Comparison of ENCODE assay signal across 29 cellular contexts in genomic region chr10:97895084-97895483, GRCh38. TPM values are rescaled to one million over a fixed set of nuclear protein-coding genes. Genes with fewer than 3 reads are reported as not detected.
DNase-seq lines count a peak whose midpoint lies in the region; ATAC-seq, FAIRE-seq and TF ChIP-seq lines count a peak whose summit lies in the region.
"Had no signal": no experiment of that assay in that cellular context is flagged by ENCODE, and none has a peak within 500 bp of the region (broad histone marks: within the 10 kb centered on the region; RNA-seq: fewer than 3 reads in every experiment).

No MANE protein-coding gene starts in this region.

- BruUV-seq in endothelial cell of umbilical vein (replicated peaks; lab: Mats Ljungman, UMichigan) = no TSS peak

- H3K9me3 ChIP-seq in endothelial cell of umbilical vein (replicated peaks; ENCODE audit: control insufficient read depth, insufficient read depth, low read length) = no peaks in the 10 kb centered on the region
- H3K9me3 ChIP-seq in osteoblast (ENCODE audit: low read depth, low read length) = no peaks in the 10 kb centered on the region
- no peaks in the 10 kb centered on the region for H3K9me3 ChIP-seq in aorta (ENCODE audit: control insufficient read depth, low read length)
- no peaks in the 10 kb centered on the region for H3K9me3 ChIP-seq in ovary
- H3K9me3 ChIP-seq: BE2C, BLaER1 had no signal

- H3K4me1 ChIP-seq in endothelial cell of umbilical vein (ENCODE audit: control insufficient read depth, extremely low read depth, insufficient read depth, low read length) = peaks cover 15% of the 10 kb centered on the region
- no peaks in the 10 kb centered on the region for H3K4me1 ChIP-seq in osteoblast (ENCODE audit: insufficient read depth, low read length)
- no peaks in the 10 kb centered on the region for H3K4me1 ChIP-seq in aorta (ENCODE audit: control insufficient read depth in 1 of 2, insufficient read depth in 2 of 2, low read length in 2 of 2)
- H3K4me1 ChIP-seq in ovary (ENCODE audit: insufficient read depth) = no peaks in the 10 kb centered on the region
- H3K4me1 ChIP-seq: BE2C had no signal

- WGBS in aorta, 2 donors = 81 to 86% methylated on average over 13 of the region's 13 CpGs
- WGBS in ovary, 3 donors = 83 to 88% (median 85%) methylated on average over 13 of the region's 13 CpGs

- no peak overlapping the region for H3K9ac ChIP-seq in endothelial cell of umbilical vein (replicated peaks; ENCODE audit: extremely low read depth, insufficient read depth, low read length)
- H3K9ac ChIP-seq: BLaER1 had no signal

- no peak for FAIRE-seq in endothelial cell of umbilical vein (lab: Jason Lieb, UNC)
- FAIRE-seq: A204.1, GM12878, GM12892, GM18507 had no signal

- TF ChIP-seq EP300 in ovary (IDR thresholded peaks at IDR 0.05) = no peak

- ATAC-seq in aorta (ENCODE audit: low FRiP score) (no peak), GM21528 (IDR thresholded peaks at IDR 0.05; ENCODE audit: low FRiP score, unreplicated experiment) (no peak)
- ATAC-seq: GM12878 had no signal

- H3K4me2 ChIP-seq in endothelial cell of umbilical vein (ENCODE audit: insufficient read depth, low read length) (no peak overlapping the region), osteoblast (ENCODE audit: insufficient read depth, low read length) (no peak overlapping the region)

- H3K79me2 ChIP-seq in endothelial cell of umbilical vein (ENCODE audit: control insufficient read depth, insufficient read depth, low read length) (no peaks in the 10 kb centered on the region), osteoblast (ENCODE audit: insufficient read depth, low read length) (no peaks in the 10 kb centered on the region)

- DNase-seq in endothelial cell of umbilical vein (ENCODE audit: low read depth, low spot score) (no peak), osteoblast (ENCODE audit: insufficient read length, low spot score, missing footprints) (peak; percentile 38), aorta (peak; percentile 27 to 64), T-helper 9 cell (no peak), ovary (no peak)
- DNase-seq: 8988T; ACHN; BE2C; C1 segment of cervical spinal cord; CD4-positive, alpha-beta memory T cell; CD4-positive, CD25-positive, alpha-beta regulatory T cell; CD8-positive, alpha-beta memory T cell; COR-L47; DMS 273 treated with DMSO at 0.1 percent for 48 hours; DMS153; DMS53; DMS79; DND-41; EL; GDM1 had no signal

- CTCF ChIA-PET in endothelial cell of umbilical vein (lab: Charles Lee) = interaction anchor here (1.0 to 1.3 kb wide), 2 partner anchors 20 to 26 kb away, joined by 3 to 4 read pairs; no protein-coding TSS in a partner anchor

- peak overlapping the region; percentile 36 for H3K27ac ChIP-seq in endothelial cell of umbilical vein (ENCODE audit: insufficient read depth, low read depth, low read length)
- no peak overlapping the region for H3K27ac ChIP-seq in osteoblast (ENCODE audit: low read depth, low read length)
- H3K27ac ChIP-seq in aorta (ENCODE audit: low read depth in 1 of 2, low read length in 2 of 2) = no peak overlapping the region
- H3K27ac ChIP-seq in ovary = no peak overlapping the region
- H3K27ac ChIP-seq: BLaER1 had no signal

- TF ChIP-seq CTCF in endothelial cell of umbilical vein (IDR thresholded peaks at IDR 0.05; ENCODE audit: extremely low read depth in 1 of 2, insufficient read depth in 1 of 2, low read depth in 1 of 2, low read length in 2 of 2) (no peak), osteoblast (IDR thresholded peaks at IDR 0.05; ENCODE audit: extremely low read depth, low read depth, low read length) (no peak), ovary (IDR thresholded peaks at IDR 0.05) (no peak)

- H3K36me3 ChIP-seq in endothelial cell of umbilical vein (ENCODE audit: control insufficient read depth in 2 of 2, extremely low read depth in 1 of 2, insufficient read depth in 2 of 2, low read length in 2 of 2) (no peaks in the 10 kb centered on the region), osteoblast (ENCODE audit: insufficient read depth, low read length) (no peaks in the 10 kb centered on the region), aorta (ENCODE audit: control insufficient read depth in 1 of 2, insufficient read depth in 2 of 2, low read length in 1 of 2) (no peaks in the 10 kb centered on the region), ovary (no peaks in the 10 kb centered on the region)
- H3K36me3 ChIP-seq: BE2C, BLaER1 had no signal

- POLR2A ChIA-PET in endothelial cell of umbilical vein (lab: Charles Lee) = no interaction called here

- intact Hi-C loops in endothelial cell of umbilical vein (cut with micrococcal nuclease) = no loop called here
- intact Hi-C loops in aorta (cut with DNase I) = no loop called here
- intact Hi-C loops in ovary (cut with DNase I) = no loop called here

- H4K20me1 ChIP-seq in endothelial cell of umbilical vein (replicated peaks; ENCODE audit: control insufficient read depth, extremely low read depth, insufficient read depth, low read length) = no peaks in the 10 kb centered on the region
- no peaks in the 10 kb centered on the region for H4K20me1 ChIP-seq in osteoblast (ENCODE audit: insufficient read depth, low read length)
- H4K20me1 ChIP-seq: BLaER1 had no signal

- H3K4me3 ChIP-seq in endothelial cell of umbilical vein (replicated peaks in 1 of 3; ENCODE audit: insufficient read depth in 1 of 3, low read depth in 1 of 3, low read length in 3 of 3) (no peak overlapping the region), osteoblast (ENCODE audit: insufficient read depth, low read length) (no peak overlapping the region), aorta (ENCODE audit: low read length in 2 of 2) (no peak overlapping the region), ovary (no peak overlapping the region)
- H3K4me3 ChIP-seq: BLaER1, GM12878 had no signal

- H2AFZ ChIP-seq in endothelial cell of umbilical vein (ENCODE audit: low read depth, low read length) (no peak overlapping the region), osteoblast (ENCODE audit: low read length) (no peak overlapping the region)

- dilution Hi-C loops in endothelial cell of umbilical vein (cut with MboI; ENCODE audit: extremely low pct_ligation_motif_present, low sequenced_read_pairs) = no loop called here

- TF ChIP-seq POLR2A in endothelial cell of umbilical vein (IDR thresholded peaks at IDR 0.05; ENCODE audit: low read depth, low read length) = no peak
- no peak for TF ChIP-seq POLR2A in ovary (IDR thresholded peaks at IDR 0.05)

- H3K9me1 ChIP-seq in endothelial cell of umbilical vein (replicated peaks; ENCODE audit: control insufficient read depth, extremely low read depth, insufficient read depth, low read length) = no peaks in the 10 kb centered on the region

- H3K27me3 ChIP-seq in endothelial cell of umbilical vein (ENCODE audit: control insufficient read depth in 2 of 2, insufficient read depth in 2 of 2, low read length in 2 of 2) (no peaks in the 10 kb centered on the region), osteoblast (ENCODE audit: insufficient read depth, low read length) (peaks cover 4% of the 10 kb centered on the region), aorta (ENCODE audit: control insufficient read depth in 1 of 2, insufficient read depth in 2 of 2, low read length in 1 of 2) (no peaks in the 10 kb centered on the region), ovary (no peaks in the 10 kb centered on the region)
- H3K27me3 ChIP-seq: BE2C, BLaER1 had no signal

TF ChIP-seq in endothelial cell of umbilical vein, 7 proteins besides CTCF, POLR2A, EP300 and RAD21:
- TF ChIP-seq GATA2 (IDR thresholded peaks at IDR 0.05; ENCODE audit: insufficient read depth, insufficient read length, low read depth, low read length) (no peak), JUN (IDR thresholded peaks at IDR 0.05; ENCODE audit: borderline replicate concordance, insufficient read depth, insufficient read length, low read depth) (no peak), POLR2AphosphoS5 (IDR thresholded peaks at IDR 0.05; ENCODE audit: insufficient read depth, low read depth, low read length) (no peak), MYC (IDR thresholded peaks at IDR 0.05; ENCODE audit: low read depth, low read length) (no peak), FOS (IDR thresholded peaks at IDR 0.05; ENCODE audit: borderline replicate concordance, insufficient read depth, low read length) (no peak), EZH2 (IDR thresholded peaks at IDR 0.05; ENCODE audit: borderline replicate concordance, low read depth, low read length, severe bottlenecking) (no peak), MAX (IDR thresholded peaks at IDR 0.05; ENCODE audit: insufficient read depth, insufficient read length) (no peak)

RNA-seq across cellular contexts. Expression of gene GOLGA7B, which starts 45.4 kb away (rescaled TPM):
- total RNA-seq in endothelial cell of umbilical vein (not detected in 2 replicates), osteoblast (under 0.01 TPM in 1 of 2 replicates, not detected in the other), aorta (under 1 TPM; 0.36 to 0.45 TPM), ovary (under 1 TPM in 5 of 7 donors, not detected in 2; under 0.01 to 0.22 (median 0.05) TPM)
- polyA plus RNA-seq in endothelial cell of umbilical vein (0.02 and 0.03 TPM in 2 replicates), aorta (under 1 TPM; 0.13 to 0.41 TPM), ovary (under 1 TPM; 0.02 to 0.30 TPM)
- polyA plus RNA-seq in endothelial cell of umbilical vein (2011; cell fraction: cytosol; rRNA removed) = 0.01 TPM in 1 of 2 replicates, not detected in the other
- polyA plus RNA-seq in endothelial cell of umbilical vein (2011; cell fraction: nucleus; rRNA removed) = not detected in 2 replicates
- 0.04 and 0.15 TPM in 2 replicates for polyA plus RNA-seq in endothelial cell of umbilical vein (2012)
- not detected in 2 replicates for polyA minus RNA-seq in endothelial cell of umbilical vein
- polyA minus RNA-seq in endothelial cell of umbilical vein (2011; cell fraction: cytosol; rRNA and poly(A)+ RNA removed) = not detected
- not detected in 2 replicates for polyA minus RNA-seq in endothelial cell of umbilical vein (2011; cell fraction: nucleus; rRNA and poly(A)+ RNA removed)
- total RNA-seq: G401, GM12878 had no signal
- polyA plus RNA-seq: AG04450, CD14-positive monocyte had no signal

Comparison
In these comparisons a context has a peak if more than half of its experiments do, and no peak if none do; other contexts are left out.
1. DNase-seq: peak in osteoblast (single experiment) and aorta (2 of 2); none in endothelial cell of umbilical vein (single experiment), T-helper 9 cell (single experiment) and ovary (0 of 5).